Comparison of ENCODE assay signal across 23 cellular contexts in genomic region chr3:46354984-46355383, GRCh38. TPM values are rescaled to one million over a fixed set of nuclear protein-coding genes. Genes with fewer than 3 reads are reported as not detected.
A peak's percentile ranks its signal among the peaks of the same experiment; 100 is the strongest.
DNase-seq lines count a peak whose midpoint lies in the region; ATAC-seq and TF ChIP-seq lines count a peak whose summit lies in the region.
"Had no signal": no experiment of that assay in that cellular context is flagged by ENCODE, and none has a peak within 500 bp of the region (broad histone marks: within the 10 kb centered on the region; RNA-seq: fewer than 3 reads in every experiment).

No MANE protein-coding gene starts in this region.

- no peak for TF ChIP-seq CTCF in upper lobe of right lung (IDR thresholded peaks at IDR 0.05)

- H3K4me1 Mint-ChIP-seq in activated naive CD4-positive, alpha-beta T cell treated with anti-CD3 and anti-CD28 coated beads, Interleukin-2, amount 50 U/mL, for 24 hours = peaks cover 28% of the 10 kb centered on the region

- peak overlapping the region; percentile 6 for H3K27ac Mint-ChIP-seq in activated naive CD4-positive, alpha-beta T cell treated with anti-CD3 and anti-CD28 coated beads, Interleukin-2, amount 50 U/mL, for 24 hours

- peak overlapping the region; percentile 32 to 38 for H3K4me3 ChIP-seq in duodenal mucosa (ENCODE audit: low read depth in 1 of 2, low read length in 2 of 2)
- peak overlapping the region; percentile 27 for H3K4me3 ChIP-seq in upper lobe of right lung
- H3K4me3 ChIP-seq: prostate gland had no signal

- ATAC-seq in upper lobe of right lung = no peak

- no peaks in the 10 kb centered on the region for H3K9me3 ChIP-seq in duodenal mucosa (ENCODE audit: control insufficient read depth in 1 of 2, low read length in 2 of 2)
- no peaks in the 10 kb centered on the region for H3K9me3 ChIP-seq in upper lobe of right lung
- H3K9me3 ChIP-seq: neutrophil, prostate gland had no signal

- H3K9me3 Mint-ChIP-seq in activated naive CD4-positive, alpha-beta T cell treated with anti-CD3 and anti-CD28 coated beads, Interleukin-2, amount 50 U/mL, for 24 hours = no peaks in the 10 kb centered on the region

- peaks cover 2% of the 10 kb centered on the region for H3K36me3 Mint-ChIP-seq in activated naive CD4-positive, alpha-beta T cell treated with anti-CD3 and anti-CD28 coated beads, Interleukin-2, amount 50 U/mL, for 24 hours

- H3K4me3 Mint-ChIP-seq in activated naive CD4-positive, alpha-beta T cell treated with anti-CD3 and anti-CD28 coated beads, Interleukin-2, amount 50 U/mL, for 24 hours = no peak overlapping the region

- H3K27ac ChIP-seq in duodenal mucosa (ENCODE audit: low read depth, low read length) (no peak overlapping the region), upper lobe of right lung (peak overlapping the region; percentile 33)
- H3K27ac ChIP-seq: neutrophil, prostate gland had no signal

- peaks cover 5% of the 10 kb centered on the region for H3K27me3 Mint-ChIP-seq in activated naive CD4-positive, alpha-beta T cell treated with anti-CD3 and anti-CD28 coated beads, Interleukin-2, amount 50 U/mL, for 24 hours

- H3K36me3 ChIP-seq in duodenal mucosa (ENCODE audit: control insufficient read depth in 1 of 2, insufficient read depth in 2 of 2, low read length in 2 of 2) (no peaks in the 10 kb centered on the region), upper lobe of right lung (no peaks in the 10 kb centered on the region)
- H3K36me3 ChIP-seq: neutrophil, prostate gland had no signal

- peak overlapping the region in 1 of 2 donors; percentile 13 for H3K9ac ChIP-seq in duodenal mucosa (ENCODE audit: low read depth in 1 of 2, low read length in 2 of 2)

- intact Hi-C loops in upper lobe of right lung (cut with DNase I) = no loop called here

- no peak for DNase-seq in activated naive CD4-positive, alpha-beta T cell treated with anti-CD3 and anti-CD28 coated beads, Interleukin-2, amount 50 U/mL, for 16 hours
- DNase-seq in OCI-M1 (lab: John Stamatoyannopoulos, UW) (peak; percentile 14), upper lobe of right lung (no peak), NCI-H1436 (lab: John Stamatoyannopoulos, UW) (no peak), NOMO-1 treated with DMSO at 0.1 percent for 48 hours (lab: John Stamatoyannopoulos, UW; ENCODE audit: unreplicated experiment) (no peak), NCI-H82 treated with DMSO at 0.1 percent for 48 hours (lab: John Stamatoyannopoulos, UW; ENCODE audit: unreplicated experiment) (no peak)
- DNase-seq: activated CD4-positive, CD25-positive, alpha-beta regulatory T cell treated with anti-CD3 and anti-CD28 coated beads, Interleukin-2, amount 50 U/mL, for 72 hours; C1 segment of cervical spinal cord; DMS 273 treated with DMSO at 0.1 percent for 48 hours; foreskin melanocyte; hypothalamus; islet precursor cell; NCI-H1417 treated with DMSO at 0.1 percent for 48 hours; NCI-H2107; NCI-H446 treated with DMSO at 0.1 percent for 48 hours; NK-92 treated with Interleukin-12 subunit alpha and Interleukin-12 subunit beta, amount 100 ng/mL, for 24 hours; substantia nigra had no signal

- H3K4me1 ChIP-seq in duodenal mucosa (ENCODE audit: control insufficient read depth in 1 of 2, insufficient read depth in 2 of 2, low read length in 2 of 2) (peaks cover 4 to 9% of the 10 kb centered on the region in 2 donors), upper lobe of right lung (peaks cover 6% of the 10 kb centered on the region)
- H3K4me1 ChIP-seq: prostate gland had no signal

- H3K27me3 ChIP-seq in duodenal mucosa (ENCODE audit: control insufficient read depth in 1 of 2, insufficient read depth in 2 of 2, low read length in 2 of 2) (no peaks in the 10 kb centered on the region), upper lobe of right lung (no peaks in the 10 kb centered on the region)
- H3K27me3 ChIP-seq: neutrophil had no signal

RNA-seq across cellular contexts. Expression of gene CCR2, which starts 1.1 kb away (rescaled TPM):
- 17.8 TPM for total RNA-seq in upper lobe of right lung
- total RNA-seq: astrocyte had no signal

RNA-seq across cellular contexts. Expression of gene CCR5, which starts 15.8 kb away (rescaled TPM):
- 8.7 TPM for total RNA-seq in upper lobe of right lung
- total RNA-seq: astrocyte, M059J had no signal

RNA-seq across cellular contexts. Expression of gene CCRL2, which starts 52.1 kb away (rescaled TPM):
- 28.5 TPM for total RNA-seq in upper lobe of right lung
- total RNA-seq: astrocyte had no signal
